ENCODE assay signal across 20 cellular contexts in the genomic region with DNA sequence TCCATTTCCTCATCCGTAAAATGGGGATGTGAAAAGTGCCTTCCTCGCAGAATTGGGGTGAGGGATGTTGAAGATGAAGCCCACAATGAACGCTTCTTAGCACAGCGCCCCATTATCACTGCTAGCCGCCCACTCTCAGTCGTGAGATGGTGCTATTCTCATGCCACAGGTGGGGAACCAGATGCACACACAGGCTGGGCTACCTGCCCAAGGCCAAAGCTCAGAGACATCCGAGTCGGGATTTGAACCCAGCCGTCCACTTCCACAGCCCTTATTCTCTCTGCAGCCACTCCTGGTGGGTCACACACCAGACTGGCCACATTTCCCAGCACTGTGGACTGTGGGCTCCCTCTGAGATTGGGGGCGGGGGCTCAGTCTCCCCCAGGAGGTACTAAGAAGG. TPM values are rescaled to one million over a fixed set of nuclear protein-coding genes. Genes with fewer than 3 reads are reported as not detected.
DNase-seq lines count a peak whose midpoint lies in the region; ATAC-seq lines count a peak whose summit lies in the region.
"Had no signal": no experiment of that assay in that cellular context is flagged by ENCODE, and none has a peak within 500 bp of the region (broad histone marks: within the 10 kb centered on the region; RNA-seq: fewer than 3 reads in every experiment).

No MANE protein-coding gene starts in this region.

- no peaks in the 10 kb centered on the region for H3K9me3 Mint-ChIP-seq in activated naive CD4-positive, alpha-beta T cell treated with anti-CD3 and anti-CD28 coated beads, Interleukin-2, amount 10 ng/mL, durations not matched to agents 7 days and 5 days
- no peaks in the 10 kb centered on the region for H3K9me3 Mint-ChIP-seq in activated naive CD8-positive, alpha-beta T cell treated with anti-CD3 and anti-CD28 coated beads, Interleukin-2, amount 50 U/mL, for 24 hours
- H3K9me3 Mint-ChIP-seq: neural crest cell had no signal

- H2AFZ ChIP-seq in trophoblast cell (ENCODE audit: insufficient read depth, low read length, poor library complexity): no peak overlapping the region

- H3K36me3 ChIP-seq in SJSA1 (no peaks in the 10 kb centered on the region), trophoblast cell (ENCODE audit: control insufficient read depth in 1 of 2, insufficient read depth in 2 of 2, low read length in 2 of 2) (no peaks in the 10 kb centered on the region)

- H3K18ac ChIP-seq in trophoblast cell (ENCODE audit: low read length): no peak overlapping the region

- H3K4me3 Mint-ChIP-seq in activated naive CD4-positive, alpha-beta T cell treated with anti-CD3 and anti-CD28 coated beads, Interleukin-2, amount 10 ng/mL, durations not matched to agents 7 days and 5 days: peak overlapping the region; percentile 56
- peak overlapping the region; percentile 71 for H3K4me3 Mint-ChIP-seq in activated naive CD8-positive, alpha-beta T cell treated with anti-CD3 and anti-CD28 coated beads, Interleukin-2, amount 50 U/mL, for 24 hours
- H3K4me3 Mint-ChIP-seq: neural crest cell had no signal

- no peak overlapping the region for H4K91ac ChIP-seq in trophoblast cell (ENCODE audit: low read depth, low read length)

- H2BK120ac ChIP-seq in trophoblast cell (ENCODE audit: insufficient read depth, low read length, poor library complexity): no peak overlapping the region

- H3K4me3 ChIP-seq in SJSA1 (no peak overlapping the region), trophoblast cell (ENCODE audit: low read depth, low read length) (no peak overlapping the region)

- H3K27me3 ChIP-seq in SJSA1 (replicated peaks): no peaks in the 10 kb centered on the region
- H3K27me3 ChIP-seq in trophoblast cell (ENCODE audit: insufficient read depth, low read length): no peaks in the 10 kb centered on the region

- peak overlapping the region; percentile 82 for H3K27ac Mint-ChIP-seq in activated naive CD4-positive, alpha-beta T cell treated with anti-CD3 and anti-CD28 coated beads, Interleukin-2, amount 10 ng/mL, durations not matched to agents 7 days and 5 days
- peak overlapping the region; percentile 95 for H3K27ac Mint-ChIP-seq in activated naive CD8-positive, alpha-beta T cell treated with anti-CD3 and anti-CD28 coated beads, Interleukin-2, amount 50 U/mL, for 24 hours

- H3K4me1 Mint-ChIP-seq in activated naive CD4-positive, alpha-beta T cell treated with anti-CD3 and anti-CD28 coated beads, Interleukin-2, amount 10 ng/mL, durations not matched to agents 7 days and 5 days: peaks cover 91% of the 10 kb centered on the region
- peaks cover 92% of the 10 kb centered on the region for H3K4me1 Mint-ChIP-seq in activated naive CD8-positive, alpha-beta T cell treated with anti-CD3 and anti-CD28 coated beads, Interleukin-2, amount 50 U/mL, for 24 hours
- H3K4me1 Mint-ChIP-seq: neural crest cell had no signal

- ATAC-seq in activated naive CD8-positive, alpha-beta T cell treated with anti-CD3 and anti-CD28 coated beads, Interleukin-2, amount 50 U/mL, for 24 hours: no peak
- no peak for ATAC-seq in GM18517 (IDR thresholded peaks at IDR 0.05; ENCODE audit: unreplicated experiment)
- ATAC-seq: left lobe of liver had no signal

- no peak overlapping the region for H4K8ac ChIP-seq in trophoblast cell (ENCODE audit: low read depth, low read length)

- no peak overlapping the region for H3K14ac ChIP-seq in trophoblast cell (ENCODE audit: low read length)

- H3K9me3 ChIP-seq in SJSA1 (replicated peaks) (no peaks in the 10 kb centered on the region), trophoblast cell (ENCODE audit: insufficient read depth, low read depth, low read length) (peaks cover 2% of the 10 kb centered on the region)

- no peak for DNase-seq in activated naive CD4-positive, alpha-beta T cell treated with anti-CD3 and anti-CD28 coated beads, Interleukin-2, amount 10 ng/mL, durations not matched to agents 7 days and 5 days
- no peak for DNase-seq in activated naive CD4-positive, alpha-beta T cell treated with anti-CD3 and anti-CD28 coated beads, Interleukin-2, amount 50 U/mL, for 16 hours
- no peak for DNase-seq in SJSA1 (ENCODE audit: low read depth in 1 of 2, low spot score in 2 of 2)
- DNase-seq in activated naive CD8-positive, alpha-beta T cell treated with anti-CD3 and anti-CD28 coated beads, Interleukin-2, amount 50 U/mL, for 24 hours: no peak
- no peak for DNase-seq in trophoblast cell
- DNase-seq in LoVo (ENCODE audit: low spot score): no peak
- DNase-seq in NCI-H1436 treated with DMSO at 0.1 percent for 48 hours (lab: John Stamatoyannopoulos, UW): no peak
- DNase-seq: dermis blood vessel endothelial cell; HCEC 1CT; NCI-H1092 treated with DMSO at 0.1 percent for 48 hours; NCI-H2081 treated with DMSO at 0.1 percent for 48 hours; NK-92 treated with Interleukin-12 subunit alpha and Interleukin-12 subunit beta, amount 100 ng/mL, for 24 hours; stimulated activated CD4-positive, alpha-beta T cell treated with anti-CD3 and anti-CD28 coated beads, Interleukin-12 subunit alpha, Interleukin-12 subunit beta, amount 100 ng/mL, for 4 hours; stimulated activated CD8-positive, alpha-beta memory T cell treated with anti-CD3 and anti-CD28 coated beads, Interleukin-4, amount 100 ng/mL, for 48 hours; SW 1271 had no signal

- WGBS in trophoblast cell (ENCODE audit: extremely low coverage, insufficient coverage, insufficient read length): no CpG with 5 or more reads among the region's 10 CpGs

- H3K79me2 ChIP-seq in trophoblast cell (ENCODE audit: control insufficient read depth, insufficient read depth, low read length, poor library complexity): peaks cover 1% of the 10 kb centered on the region

- no peak overlapping the region for H2AK5ac ChIP-seq in trophoblast cell (ENCODE audit: low read length)

- H2BK5ac ChIP-seq in trophoblast cell (ENCODE audit: low read depth, low read length, poor library complexity): no peak overlapping the region

- H3K27ac ChIP-seq in SJSA1 (peak overlapping the region; percentile 40; the same call in 1 of the 2 replicates), trophoblast cell (ENCODE audit: low read depth, low read length) (no peak overlapping the region)

- no peak overlapping the region for H3K23ac ChIP-seq in trophoblast cell (ENCODE audit: low read length)

- H2BK12ac ChIP-seq in trophoblast cell (ENCODE audit: low read length): peak overlapping the region; percentile 32

- no peak overlapping the region for H3K4ac ChIP-seq in trophoblast cell (ENCODE audit: low read depth, low read length)

- H4K12ac ChIP-seq in trophoblast cell (ENCODE audit: low read depth, low read length): no peak overlapping the region

- H3K9ac ChIP-seq in trophoblast cell (ENCODE audit: low read length): no peak overlapping the region

- peaks cover 60% of the 10 kb centered on the region for H3K36me3 Mint-ChIP-seq in activated naive CD4-positive, alpha-beta T cell treated with anti-CD3 and anti-CD28 coated beads, Interleukin-2, amount 10 ng/mL, durations not matched to agents 7 days and 5 days
- peaks cover 14% of the 10 kb centered on the region for H3K36me3 Mint-ChIP-seq in activated naive CD8-positive, alpha-beta T cell treated with anti-CD3 and anti-CD28 coated beads, Interleukin-2, amount 50 U/mL, for 24 hours (ENCODE audit: low read depth)

- CTCF ChIA-PET in activated naive CD4-positive, alpha-beta T cell treated with anti-CD3 and anti-CD28 coated beads, Interleukin-2, amount 10 ng/mL, durations not matched to agents 7 days and 5 days (lab: Charles Lee): interaction anchor here (1.2 to 2.8 kb wide), 5 partner anchors 10 to 50 kb away, joined by 4 to 13 read pairs (median 7); no protein-coding TSS in a partner anchor

- no peaks in the 10 kb centered on the region for H3K27me3 Mint-ChIP-seq in activated naive CD4-positive, alpha-beta T cell treated with anti-CD3 and anti-CD28 coated beads, Interleukin-2, amount 10 ng/mL, durations not matched to agents 7 days and 5 days
- H3K27me3 Mint-ChIP-seq in activated naive CD8-positive, alpha-beta T cell treated with anti-CD3 and anti-CD28 coated beads, Interleukin-2, amount 50 U/mL, for 24 hours: peaks cover 2% of the 10 kb centered on the region

- H3K4me1 ChIP-seq in SJSA1 (replicated peaks): peaks cover 48% of the 10 kb centered on the region
- H3K4me1 ChIP-seq in trophoblast cell (ENCODE audit: control insufficient read depth in 1 of 2, insufficient read depth in 2 of 2, low read length in 2 of 2): peaks cover 7 to 11% of the 10 kb centered on the region in 2 experiments

- no peak overlapping the region for H3K4me2 ChIP-seq in trophoblast cell (ENCODE audit: low read length)

- peaks cover 7% of the 10 kb centered on the region for H3K79me1 ChIP-seq in trophoblast cell (ENCODE audit: low read length)

RNA-seq across cellular contexts. Expression of a gene that starts 55.8 kb away (rescaled TPM):
- total RNA-seq in SJSA1 (2014; rRNA removed; shearing (Covaris generic)): 2.1 and 2.6 TPM in 2 replicates
- polyA plus RNA-seq in trophoblast cell (2013): 1.0 and 1.1 TPM in 2 replicates
- total RNA-seq: LHCN-M2, NCI-H460 had no signal
